In the genomic region with DNA sequence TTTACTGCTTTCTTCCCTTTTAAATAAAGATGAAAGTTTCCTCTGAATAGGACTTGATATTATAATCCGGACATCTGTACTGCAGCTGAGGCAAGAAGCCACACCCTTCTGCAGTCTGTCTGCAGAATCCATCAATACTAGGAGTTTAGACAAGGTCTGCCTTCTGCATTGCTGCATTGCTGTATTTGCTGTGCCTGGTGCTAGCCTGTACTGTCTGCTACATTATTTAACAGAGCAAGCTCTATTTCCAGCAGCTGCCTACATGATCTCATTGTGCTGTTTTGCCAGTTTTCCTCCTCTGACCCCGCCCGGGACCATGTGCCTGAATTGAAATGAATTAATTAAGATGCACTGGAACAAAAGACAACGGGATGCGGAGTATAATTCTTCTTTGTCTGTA, we compare ENCODE assay signal across 8 cellular contexts. TPM values are rescaled to one million over a fixed set of nuclear protein-coding genes. Genes with fewer than 3 reads are reported as not detected.
DNase-seq lines count a peak whose midpoint lies in the region; ATAC-seq, FAIRE-seq and TF ChIP-seq lines count a peak whose summit lies in the region.

No MANE protein-coding gene starts in this region.

- H3K36me3 ChIP-seq in HEK293 (ENCODE audit: control insufficient read depth in 2 of 2, insufficient read depth in 1 of 2, low read length in 2 of 2) (peaks cover 19 to 20% of the 10 kb centered on the region in 2 experiments), fibroblast of lung (ENCODE audit: control insufficient read depth, insufficient read depth, low read length) (peaks cover 1% of the 10 kb centered on the region)

- WGBS in A549 (ENCODE audit: missing lambda C conversion rate) = 87% methylated on average over 5 of the region's 5 CpGs

- ATAC-seq in A549 (no peak), SK-N-SH treated with all-trans-retinoic acid at 6 μM for 48 hours (peak; percentile 0; the same call in 1 of the 3 replicates), GM19455 (IDR thresholded peaks at IDR 0.05; ENCODE audit: unreplicated experiment) (no peak), HG03354 (IDR thresholded peaks at IDR 0.05; ENCODE audit: poor library complexity, severe bottlenecking, unreplicated experiment) (no peak)
- no peak for ATAC-seq in natural killer cell treated with Interleukin-12 subunit alpha and Interleukin-12 subunit beta and Interleukin-15 and Interleukin-18, amount 100 ng/mL, for 72 hours

- no peaks in the 10 kb centered on the region for H3K9me3 Mint-ChIP-seq in natural killer cell treated with Interleukin-12 subunit alpha and Interleukin-12 subunit beta and Interleukin-15 and Interleukin-18, amount 100 ng/mL, for 72 hours

- peak overlapping the region; percentile 81 for H3K4me2 ChIP-seq in A549
- peak overlapping the region; percentile 64 for H3K4me2 ChIP-seq in fibroblast of lung (ENCODE audit: extremely low read depth, insufficient read depth, low read length)

- H3K36me3 Mint-ChIP-seq in natural killer cell treated with Interleukin-12 subunit alpha and Interleukin-12 subunit beta and Interleukin-15 and Interleukin-18, amount 100 ng/mL, for 72 hours = peaks cover 7% of the 10 kb centered on the region

- H3K4me1 ChIP-seq in A549 (peaks cover 19% of the 10 kb centered on the region), HEK293 (ENCODE audit: control insufficient read depth, insufficient read depth, low read length) (peaks cover 6% of the 10 kb centered on the region; the same call in 1 of the 2 replicates), fibroblast of lung (ENCODE audit: control insufficient read depth, extremely low read depth, insufficient read depth, low read length) (peaks cover 2% of the 10 kb centered on the region)

- no peak for TF ChIP-seq POLR2A in A549 (IDR thresholded peaks at IDR 0.05; ENCODE audit: low read length)

- CTCF ChIA-PET in A549 (lab: Yijun Ruan, JAX) = interaction anchor here (1.0 to 2.8 kb wide), 4 partner anchors 36 to 57 kb away, joined by 3 to 20 read pairs (median 4); no protein-coding TSS in a partner anchor
- CTCF ChIA-PET in HEK293 (lab: Yijun Ruan, JAX) = interaction anchor here (3.5 kb wide), 1 partner anchor 56 kb away, joined by 28 read pairs; the partner anchor contains the start of gene TUBA1B
- CTCF ChIA-PET in HEK293T (lab: Yijun Ruan, JAX) = no interaction called here

- POLR2A ChIA-PET in A549 (lab: Yijun Ruan, JAX) = interaction anchor here (4.7 kb wide), 1 partner anchor 56 kb away, joined by 66 read pairs; the partner anchor contains the start of gene TUBA1B
- POLR2A ChIA-PET in HEK293 (lab: Yijun Ruan, JAX) = interaction anchor here (0.5 to 4.8 kb wide), 8 partner anchors 15 to 136 kb away, joined by 3 to 134 read pairs (median 8); partner anchors contain the start of genes TROAP and TUBA1B
- POLR2A ChIA-PET in HEK293T (lab: Yijun Ruan, JAX) = interaction anchor here (0.9 to 4.8 kb wide), 2 partner anchors 11 to 55 kb away, joined by 3 to 99 read pairs; partner anchors contain the start of gene TUBA1B

- no peak for TF ChIP-seq EP300 in A549 (IDR thresholded peaks at IDR 0.05)

- no peak overlapping the region for H3K9ac ChIP-seq in fibroblast of lung (ENCODE audit: insufficient read depth, low read length)

- H3K79me2 ChIP-seq in fibroblast of lung (ENCODE audit: control insufficient read depth, insufficient read depth, low read length) = peaks cover 32% of the 10 kb centered on the region

- H3K9me3 ChIP-seq in A549 (no peaks in the 10 kb centered on the region), HEK293 (ENCODE audit: control insufficient read depth, insufficient read depth, low read depth, low read length) (no peaks in the 10 kb centered on the region), fibroblast of lung (ENCODE audit: control insufficient read depth, insufficient read depth, low read depth, low read length) (no peaks in the 10 kb centered on the region)

- no peak for FAIRE-seq in A549 (lab: Jason Lieb, UNC)

- no peak overlapping the region for H2AFZ ChIP-seq in fibroblast of lung (ENCODE audit: low read length)

- H3K27me3 Mint-ChIP-seq in natural killer cell treated with Interleukin-12 subunit alpha and Interleukin-12 subunit beta and Interleukin-15 and Interleukin-18, amount 100 ng/mL, for 72 hours = no peaks in the 10 kb centered on the region

- H3K4me3 Mint-ChIP-seq in natural killer cell treated with Interleukin-12 subunit alpha and Interleukin-12 subunit beta and Interleukin-15 and Interleukin-18, amount 100 ng/mL, for 72 hours = peak overlapping the region; percentile 92

- peak overlapping the region in 1 of 2 donors; percentile 90 for H3K27ac Mint-ChIP-seq in natural killer cell treated with Interleukin-12 subunit alpha and Interleukin-12 subunit beta and Interleukin-15 and Interleukin-18, amount 100 ng/mL, for 72 hours

- DNase-seq in A549 (ENCODE audit: low read depth in 1 of 2, low spot score in 1 of 2) (peak in 1 of 2 experiments; percentile 20), fibroblast of lung (ENCODE audit: low read depth in 2 of 2) (peak; percentile 68 to 81), HEK293T (ENCODE audit: extremely low spot score) (no peak)
- DNase-seq in natural killer cell treated with Interleukin-12 subunit alpha and Interleukin-12 subunit beta and Interleukin-15 and Interleukin-18, amount 100 ng/mL, for 72 hours (ENCODE audit: low spot score) = no peak

- H3K27ac ChIP-seq in A549 = no peak overlapping the region
- H3K27ac ChIP-seq in HEK293 (ENCODE audit: extremely low read depth, low read depth, low read length) = no peak overlapping the region
- H3K27ac ChIP-seq in fibroblast of lung (ENCODE audit: insufficient read depth, low read length) = no peak overlapping the region

- peaks cover 17 to 24% of the 10 kb centered on the region in 2 donors for H3K4me1 Mint-ChIP-seq in natural killer cell treated with Interleukin-12 subunit alpha and Interleukin-12 subunit beta and Interleukin-15 and Interleukin-18, amount 100 ng/mL, for 72 hours (ENCODE audit: low read depth in 2 of 2)

- H3K27me3 ChIP-seq in fibroblast of lung (ENCODE audit: control insufficient read depth, insufficient read depth, low read length) = no peaks in the 10 kb centered on the region

- H4K20me1 ChIP-seq in fibroblast of lung (ENCODE audit: control insufficient read depth, extremely low read depth, insufficient read depth, low read length) = peaks cover 3% of the 10 kb centered on the region

- no peak for TF ChIP-seq RAD21 in A549 (conservative IDR thresholded peaks at IDR 0.05 in 1 of 2, IDR thresholded peaks at IDR 0.05 in 1 of 2)

- TF ChIP-seq CTCF in A549 (IDR thresholded peaks at IDR 0.05) = no peak
- no peak for TF ChIP-seq CTCF in HEK293 (tag by site-specific recombination; IDR thresholded peaks at IDR 0.05)
- TF ChIP-seq CTCF in fibroblast of lung (conservative IDR thresholded peaks at IDR 0.05 in 1 of 2, IDR thresholded peaks at IDR 0.05 in 1 of 2; ENCODE audit: low read depth in 1 of 2, low read length in 2 of 2) = no peak

- H3K4me3 ChIP-seq in A549 (peak overlapping the region; percentile 89), HEK293 (ENCODE audit: low read depth, low read length) (peak overlapping the region; percentile 86), fibroblast of lung (replicated peaks in 1 of 4; ENCODE audit: control extremely low read depth in 1 of 4, insufficient read depth in 1 of 4, low read depth in 3 of 4, low read length in 4 of 4) (peak overlapping the region; percentile 65 to 100 (median 82))

TF ChIP-seq in A549, 52 proteins besides CTCF, POLR2A, EP300 and RAD21 (continues in another document):
- TF ChIP-seq FOXS1 (CRISPR knock-in tag; IDR thresholded peaks at IDR 0.05) (no peak), HOXA7 (CRISPR knock-in tag; IDR thresholded peaks at IDR 0.05) (no peak), HOXB5 (CRISPR knock-in tag; IDR thresholded peaks at IDR 0.05) (no peak), CHD2 (IDR thresholded peaks at IDR 0.05; ENCODE audit: low read length, partially characterized antibody) (no peak)

TF ChIP-seq in HEK293, 187 proteins besides CTCF, POLR2A, EP300 and RAD21 (continues in another document):
- TF ChIP-seq ZNF473 (tag by site-specific recombination; IDR thresholded peaks at IDR 0.05) = no peak

TF ChIP-seq in SK-N-SH treated with all-trans-retinoic acid at 6 μM for 48 hours, 23 proteins besides CTCF, POLR2A, EP300 and RAD21 (continues in another document):
- TF ChIP-seq GLIS3 (CRISPR knock-in tag; IDR thresholded peaks at IDR 0.05) = no peak
- no peak for TF ChIP-seq ZC3H10 (CRISPR knock-in tag; IDR thresholded peaks at IDR 0.05)
- TF ChIP-seq CSDC2 (CRISPR knock-in tag; IDR thresholded peaks at IDR 0.05) = no peak
- no peak for TF ChIP-seq ZNF8 (CRISPR knock-in tag; IDR thresholded peaks at IDR 0.05)
- TF ChIP-seq ZNF565 (CRISPR knock-in tag; conservative IDR thresholded peaks at IDR 0.05; ENCODE audit: low read depth) = no peak

TF ChIP-seq in HEK293T, 16 proteins besides CTCF, POLR2A, EP300 and RAD21:
- TF ChIP-seq CTBP1 (IDR thresholded peaks at IDR 0.05; ENCODE audit: borderline replicate concordance) (no peak), L3MBTL2 (conservative IDR thresholded peaks at IDR 0.05) (no peak), ARNT (IDR thresholded peaks at IDR 0.05) (no peak)
TF ChIP-seq in HEK293T: peak in this region for 0.

RNA-seq across cellular contexts. Expression of gene TUBA1A, which starts 1.7 kb away (rescaled TPM):
- polyA plus RNA-seq in A549 (2011; rRNA removed) (163 and 231 TPM in 2 replicates), A549 (2017; fragmentation: RNase III; extraction: RNeasy Plus Mini Kit Qiagen cat#74134 plus additional on column Dnase treatment) (218 to 241 TPM (median 222 TPM) in 3 replicates), fibroblast of lung (2,642 and 3,496 TPM in 2 replicates)
- polyA plus RNA-seq in A549 (2012; cell fraction: cytosol; rRNA removed) = 298 and 345 TPM in 2 replicates
- polyA plus RNA-seq in A549 (2012; cell fraction: nucleus; rRNA removed) = 421 and 435 TPM in 2 replicates
- 207 and 253 TPM in 2 replicates for polyA minus RNA-seq in A549 (2011; rRNA and poly(A)+ RNA removed)
- 772 and 888 TPM in 2 replicates for total RNA-seq in fibroblast of lung
- polyA plus RNA-seq in fibroblast of lung (2012) = 1,551 and 1,948 TPM in 2 replicates
- 4,230 and 5,465 TPM in 2 replicates for polyA minus RNA-seq in fibroblast of lung (ENCODE audit: low replicate concordance)
- 10 to 100 TPM; 30.8 to 53.5 TPM for total RNA-seq in natural killer cell treated with Interleukin-12 subunit alpha and Interleukin-12 subunit beta and Interleukin-15 and Interleukin-18, amount 100 ng/mL, for 72 hours

RNA-seq across cellular contexts. Expression of gene TUBA1B, which starts 56.0 kb away (rescaled TPM):
- polyA plus RNA-seq in A549 (2011; rRNA removed) = 2,708 and 2,745 TPM in 2 replicates
- 5,875 and 6,626 TPM in 2 replicates for polyA plus RNA-seq in A549 (2012; cell fraction: cytosol; rRNA removed)
- 4,024 and 4,599 TPM in 2 replicates for polyA plus RNA-seq in A549 (2012; cell fraction: nucleus; rRNA removed)
- polyA plus RNA-seq in A549 (2017; fragmentation: RNase III; extraction: RNeasy Plus Mini Kit Qiagen cat#74134 plus additional on column Dnase treatment) = 2,367 to 2,820 TPM (median 2,590 TPM) in 3 replicates
- 2,915 and 3,348 TPM in 2 replicates for polyA minus RNA-seq in A549 (2011; rRNA and poly(A)+ RNA removed)
- 656 and 1,258 TPM in 2 replicates for total RNA-seq in fibroblast of lung
- polyA plus RNA-seq in fibroblast of lung = 3,083 and 6,675 TPM in 2 replicates
- polyA plus RNA-seq in fibroblast of lung (2012) = 1,678 and 3,646 TPM in 2 replicates
- 4,720 and 8,882 TPM in 2 replicates for polyA minus RNA-seq in fibroblast of lung (ENCODE audit: low replicate concordance)
- total RNA-seq in natural killer cell treated with Interleukin-12 subunit alpha and Interleukin-12 subunit beta and Interleukin-15 and Interleukin-18, amount 100 ng/mL, for 72 hours = 1,000 to 10,000 TPM; 1,825 to 2,159 TPM

Comparison
In these comparisons a context has a peak if more than half of its experiments do, and no peak if none do; other contexts are left out.
1. DNase-seq: peak in fibroblast of lung (2 of 2); none in natural killer cell treated with Interleukin-12 subunit alpha and Interleukin-12 subunit beta and Interleukin-15 and Interleukin-18, amount 100 ng/mL, for 72 hours (single experiment) and HEK293T (single experiment).
2. RNA of gene TUBA1A, which starts 1.7 kb away (total RNA-seq): 772 to 888 TPM in fibroblast of lung; 30.8 to 53.5 TPM in natural killer cell treated with Interleukin-12 subunit alpha and Interleukin-12 subunit beta and Interleukin-15 and Interleukin-18, amount 100 ng/mL, for 72 hours; every median in the first group is over 10 times any median in the second.
3. Peak in every context shown above with its lines, with median percentiles within 50 percentile points of each other: H3K4me3 ChIP-seq.